In genomic region chr17:51486885-51487520, GRCh38 we compare ENCODE assay signal across 1 cellular context.
TF ChIP-seq lines count a peak whose summit lies in the region.

No MANE protein-coding gene starts in this region.

TF ChIP-seq in GM23338, 12 proteins besides CTCF, POLR2A, EP300 and RAD21 (continued from another document):
- TF ChIP-seq ZNF462 (CRISPR knock-in tag; IDR thresholded peaks at IDR 0.05) (no peak), CREB1 (CRISPR knock-in tag; IDR thresholded peaks at IDR 0.05; ENCODE audit: low read depth) (no peak), EZH2 (IDR thresholded peaks at IDR 0.05; ENCODE audit: low read depth, unreplicated experiment) (no peak), STAT1 (IDR thresholded peaks at IDR 0.05; ENCODE audit: unreplicated experiment) (no peak), ZNF331 (CRISPR knock-in tag; IDR thresholded peaks at IDR 0.05; ENCODE audit: low read depth) (no peak), NANOG (IDR thresholded peaks at IDR 0.05; ENCODE audit: borderline replicate concordance) (no peak)
- TF ChIP-seq, protein P1, sequence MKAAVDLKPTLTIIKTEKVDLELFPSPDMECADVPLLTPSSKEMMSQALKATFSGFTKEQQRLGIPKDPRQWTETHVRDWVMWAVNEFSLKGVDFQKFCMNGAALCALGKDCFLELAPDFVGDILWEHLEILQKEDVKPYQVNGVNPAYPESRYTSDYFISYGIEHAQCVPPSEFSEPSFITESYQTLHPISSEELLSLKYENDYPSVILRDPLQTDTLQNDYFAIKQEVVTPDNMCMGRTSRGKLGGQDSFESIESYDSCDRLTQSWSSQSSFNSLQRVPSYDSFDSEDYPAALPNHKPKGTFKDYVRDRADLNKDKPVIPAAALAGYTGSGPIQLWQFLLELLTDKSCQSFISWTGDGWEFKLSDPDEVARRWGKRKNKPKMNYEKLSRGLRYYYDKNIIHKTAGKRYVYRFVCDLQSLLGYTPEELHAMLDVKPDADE (IDR thresholded peaks at IDR 0.05) = no peak
